In genomic region chr4:40199999-40200880, GRCh38 we compare ENCODE assay signal across 9 cellular contexts. TPM values are rescaled to one million over a fixed set of nuclear protein-coding genes. Genes with fewer than 3 reads are reported as not detected.
DNase-seq lines count a peak whose midpoint lies in the region; ATAC-seq and TF ChIP-seq lines count a peak whose summit lies in the region.
"Had no signal": no experiment of that assay in that cellular context is flagged by ENCODE, and none has a peak within 500 bp of the region (broad histone marks: within the 10 kb centered on the region; RNA-seq: fewer than 3 reads in every experiment).

No MANE protein-coding gene starts in this region.

- no peaks in the 10 kb centered on the region for H3K27me3 ChIP-seq in CD4-positive, alpha-beta memory T cell (ENCODE audit: insufficient read depth, low read length)

- H3K27ac Mint-ChIP-seq in CD4-positive, alpha-beta memory T cell, result peak overlapping the region; percentile 98 to 100 (median 100)
- peak overlapping the region; percentile 97 for H3K27ac Mint-ChIP-seq in stimulated activated naive CD8-positive, alpha-beta T cell treated with anti-CD3 and anti-CD28 coated beads, Interleukin-15, Interleukin-2, amounts not matched to agents 100 ng/mL and 50 ng/mL, for 24 hours

- H3K9me3 Mint-ChIP-seq in CD4-positive, alpha-beta memory T cell, result peaks cover 0 to 5% (median 0%) of the 10 kb centered on the region in 8 donors
- H3K9me3 Mint-ChIP-seq in stimulated activated naive CD8-positive, alpha-beta T cell treated with anti-CD3 and anti-CD28 coated beads, Interleukin-15, Interleukin-2, amounts not matched to agents 100 ng/mL and 50 ng/mL, for 24 hours, result no peaks in the 10 kb centered on the region

- peaks cover 30 to 82% (median 38%) of the 10 kb centered on the region in 4 donors for H3K4me1 Mint-ChIP-seq in CD4-positive, alpha-beta memory T cell
- peaks cover 66% of the 10 kb centered on the region for H3K4me1 Mint-ChIP-seq in stimulated activated naive CD8-positive, alpha-beta T cell treated with anti-CD3 and anti-CD28 coated beads, Interleukin-15, Interleukin-2, amounts not matched to agents 100 ng/mL and 50 ng/mL, for 24 hours (ENCODE audit: low read depth)

- peak overlapping the region; percentile 84 to 98 for H3K4me3 ChIP-seq in CD4-positive, alpha-beta memory T cell (ENCODE audit: low read length in 2 of 2)
- H3K4me3 ChIP-seq in fibroblast of mammary gland (ENCODE audit: control insufficient read depth, low read depth, low read length), result no peak overlapping the region

- intact Hi-C loops in CD4-positive, alpha-beta memory T cell (cut with micrococcal nuclease), result loop anchor here (1.0 to 10.0 kb wide), 7 partner anchors 15 to 1535 kb away; partner anchors contain the start of genes KLF3, N4BP2, SMIM14 and UBE2K

- CTCF ChIA-PET in CD4-positive, alpha-beta memory T cell (lab: Charles Lee; ENCODE audit: partially characterized antibody), result interaction anchor here (0.6 to 7.7 kb wide), 11 partner anchors 13 to 125 kb away, joined by 3 to 115 read pairs (median 3); no protein-coding TSS in a partner anchor

- POLR2A ChIA-PET in CD4-positive, alpha-beta memory T cell (lab: Charles Lee; ENCODE audit: partially characterized antibody), result interaction anchor here (0.6 to 27.4 kb wide), 17 partner anchors 9 to 144 kb away, joined by 3 to 1182 read pairs (median 10); partner anchors contain the start of gene N4BP2

- H3K36me3 ChIP-seq in CD4-positive, alpha-beta memory T cell (ENCODE audit: insufficient read depth, low read length), result no peaks in the 10 kb centered on the region
- H3K36me3 ChIP-seq: heart left ventricle had no signal

- TF ChIP-seq CTCF in fibroblast of mammary gland (conservative IDR thresholded peaks at IDR 0.05; ENCODE audit: control insufficient read depth, insufficient read depth, low read depth, low read length), result no peak

- peak overlapping the region; percentile 95 to 100 (median 98) for H3K4me3 Mint-ChIP-seq in CD4-positive, alpha-beta memory T cell
- peak overlapping the region; percentile 97 for H3K4me3 Mint-ChIP-seq in stimulated activated naive CD8-positive, alpha-beta T cell treated with anti-CD3 and anti-CD28 coated beads, Interleukin-15, Interleukin-2, amounts not matched to agents 100 ng/mL and 50 ng/mL, for 24 hours

- no peaks in the 10 kb centered on the region for H3K9me3 ChIP-seq in CD4-positive, alpha-beta memory T cell (ENCODE audit: control insufficient read depth in 1 of 2, low read length in 2 of 2)
- H3K9me3 ChIP-seq: heart left ventricle had no signal

- peak; percentile 62 to 87 (median 66) for DNase-seq in CD4-positive, alpha-beta memory T cell
- DNase-seq in HK-2 (ENCODE audit: unreplicated experiment), result peak; percentile 13
- peak; percentile 55 to 63 for DNase-seq in activated CD4-positive, alpha-beta T cell treated with anti-CD3 and anti-CD28 coated beads for 4 hours
- DNase-seq in fibroblast of mammary gland (ENCODE audit: low read depth), result peak; percentile 54
- DNase-seq in DMS153 (lab: John Stamatoyannopoulos, UW), result no peak
- no peak for DNase-seq in 8988T
- DNase-seq: heart left ventricle had no signal

- H3K27ac ChIP-seq in CD4-positive, alpha-beta memory T cell (ENCODE audit: low read depth, low read length), result peak overlapping the region; percentile 99

- ATAC-seq in GM19468 (IDR thresholded peaks at IDR 0.05; ENCODE audit: extremely low read depth, unreplicated experiment), result peak; percentile 27

- peaks cover 44% of the 10 kb centered on the region for H3K4me1 ChIP-seq in CD4-positive, alpha-beta memory T cell (ENCODE audit: insufficient read depth, low read length)

- no peaks in the 10 kb centered on the region for H3K27me3 Mint-ChIP-seq in CD4-positive, alpha-beta memory T cell
- no peaks in the 10 kb centered on the region for H3K27me3 Mint-ChIP-seq in stimulated activated naive CD8-positive, alpha-beta T cell treated with anti-CD3 and anti-CD28 coated beads, Interleukin-15, Interleukin-2, amounts not matched to agents 100 ng/mL and 50 ng/mL, for 24 hours

- H3K36me3 Mint-ChIP-seq in CD4-positive, alpha-beta memory T cell, result peaks cover 30 to 76% of the 10 kb centered on the region in 2 donors
- H3K36me3 Mint-ChIP-seq in stimulated activated naive CD8-positive, alpha-beta T cell treated with anti-CD3 and anti-CD28 coated beads, Interleukin-15, Interleukin-2, amounts not matched to agents 100 ng/mL and 50 ng/mL, for 24 hours (ENCODE audit: low read depth), result peaks cover 75% of the 10 kb centered on the region

RNA-seq across cellular contexts. Expression of gene RHOH, which starts 3.4 kb away (rescaled TPM):
- total RNA-seq in CD4-positive, alpha-beta memory T cell, result 100 to 1,000 TPM; 198 to 200 TPM
- polyA plus RNA-seq in CD4-positive, alpha-beta memory T cell, result 100 to 1,000 TPM; 266 to 486 TPM

Comparison
In these comparisons a context has a peak if more than half of its experiments do, and no peak if none do; other contexts are left out.
1. DNase-seq: peak in CD4-positive, alpha-beta memory T cell (5 of 5), HK-2 (single experiment), activated CD4-positive, alpha-beta T cell treated with anti-CD3 and anti-CD28 coated beads for 4 hours (2 of 2) and fibroblast of mammary gland (single experiment); none in DMS153 (single experiment) and 8988T (single experiment).